ENCODE assay signal across 16 cellular contexts in the genomic region with DNA sequence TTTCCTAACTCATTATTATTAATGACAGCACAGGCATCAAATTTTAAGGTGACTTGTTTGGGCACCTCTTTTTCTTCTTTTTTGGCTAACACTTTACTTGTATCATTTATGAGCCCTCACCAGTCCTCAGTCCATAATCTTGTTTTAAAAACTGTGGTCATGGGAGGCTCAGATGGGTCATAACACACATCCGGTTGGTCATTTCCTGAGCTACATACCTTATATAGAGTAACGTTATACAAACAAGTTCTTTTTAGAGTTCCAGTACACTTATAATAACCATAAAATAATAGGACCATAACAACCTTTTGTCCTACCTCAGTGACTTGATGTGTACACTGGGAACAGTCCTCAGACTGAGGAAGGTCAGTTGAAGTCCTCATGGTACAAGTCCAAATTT. TPM values are rescaled to one million over a fixed set of nuclear protein-coding genes. Genes with fewer than 3 reads are reported as not detected.
A peak's percentile ranks its signal among the peaks of the same experiment; 100 is the strongest.
DNase-seq lines count a peak whose midpoint lies in the region; ATAC-seq, FAIRE-seq and TF ChIP-seq lines count a peak whose summit lies in the region.
"Had no signal": no experiment of that assay in that cellular context is flagged by ENCODE, and none has a peak within 500 bp of the region (broad histone marks: within the 10 kb centered on the region; RNA-seq: fewer than 3 reads in every experiment).

No MANE protein-coding gene starts in this region.

- no peaks in the 10 kb centered on the region for H3K27me3 ChIP-seq in endothelial cell of umbilical vein (ENCODE audit: control insufficient read depth in 2 of 2, insufficient read depth in 2 of 2, low read length in 2 of 2)

- no peaks in the 10 kb centered on the region for H3K27me3 Mint-ChIP-seq in type B pancreatic cell
- no peaks in the 10 kb centered on the region for H3K27me3 Mint-ChIP-seq in stimulated activated memory B cell treated with anti-CD40 and anti-IgM and Interleukin-4, amounts not matched to agents 10 μg/mL and 1 μg/mL and 100 μg/mL, for 72 hours
- H3K27me3 Mint-ChIP-seq: CD4-positive, CD25-positive, alpha-beta regulatory T cell had no signal

- intact Hi-C loops in endothelial cell of umbilical vein (cut with micrococcal nuclease): no loop called here

- no peaks in the 10 kb centered on the region for H3K36me3 ChIP-seq in endothelial cell of umbilical vein (ENCODE audit: control insufficient read depth in 2 of 2, extremely low read depth in 1 of 2, insufficient read depth in 2 of 2, low read length in 2 of 2)
- H3K36me3 ChIP-seq: BLaER1 treated with 17β-estradiol and CSF1 and Interleukin-3, amounts not matched to agents 10 nM and 100 nM; HAP-1 had no signal

- H3K27ac Mint-ChIP-seq in type B pancreatic cell: peak overlapping the region; percentile 82
- no peak overlapping the region for H3K27ac Mint-ChIP-seq in stimulated activated memory B cell treated with anti-CD40 and anti-IgM and Interleukin-4, amounts not matched to agents 10 μg/mL and 1 μg/mL and 100 μg/mL, for 72 hours
- H3K27ac Mint-ChIP-seq: CD4-positive, CD25-positive, alpha-beta regulatory T cell; HFFc6 had no signal

- peak overlapping the region; percentile 9 for H3K9ac ChIP-seq in endothelial cell of umbilical vein (replicated peaks; ENCODE audit: extremely low read depth, insufficient read depth, low read length)
- H3K9ac ChIP-seq: BLaER1 treated with 17β-estradiol and CSF1 and Interleukin-3, amounts not matched to agents 10 nM and 100 nM had no signal

- H3K9me3 ChIP-seq in endothelial cell of umbilical vein (replicated peaks; ENCODE audit: control insufficient read depth, insufficient read depth, low read length): no peaks in the 10 kb centered on the region
- H3K9me3 ChIP-seq: HAP-1 had no signal

- POLR2A ChIA-PET in endothelial cell of umbilical vein (lab: Charles Lee): no interaction called here

- peak; percentile 76 for FAIRE-seq in endothelial cell of umbilical vein (lab: Jason Lieb, UNC)
- FAIRE-seq: GM12891, H1, K562 had no signal

- no peak overlapping the region for H3K4me3 ChIP-seq in endothelial cell of umbilical vein (replicated peaks in 1 of 3; ENCODE audit: insufficient read depth in 1 of 3, low read depth in 1 of 3, low read length in 3 of 3)
- H3K4me3 ChIP-seq: BLaER1 treated with 17β-estradiol and CSF1 and Interleukin-3, amounts not matched to agents 10 nM and 100 nM; HAP-1; K562 had no signal

- H3K79me2 ChIP-seq in endothelial cell of umbilical vein (ENCODE audit: control insufficient read depth, insufficient read depth, low read length): no peaks in the 10 kb centered on the region

- H3K9me1 ChIP-seq in endothelial cell of umbilical vein (replicated peaks; ENCODE audit: control insufficient read depth, extremely low read depth, insufficient read depth, low read length): no peaks in the 10 kb centered on the region

- peaks cover 28% of the 10 kb centered on the region for H3K4me1 ChIP-seq in endothelial cell of umbilical vein (ENCODE audit: control insufficient read depth, extremely low read depth, insufficient read depth, low read length)
- H3K4me1 ChIP-seq: BLaER1 treated with 17β-estradiol and CSF1 and Interleukin-3, amounts not matched to agents 10 nM and 100 nM; HAP-1 had no signal

- H3K9me3 Mint-ChIP-seq in type B pancreatic cell: peaks cover 9% of the 10 kb centered on the region
- H3K9me3 Mint-ChIP-seq in stimulated activated memory B cell treated with anti-CD40 and anti-IgM and Interleukin-4, amounts not matched to agents 10 μg/mL and 1 μg/mL and 100 μg/mL, for 72 hours: peaks cover 6% of the 10 kb centered on the region
- H3K9me3 Mint-ChIP-seq: HFFc6 had no signal

- H2AFZ ChIP-seq in endothelial cell of umbilical vein (ENCODE audit: low read depth, low read length): no peak overlapping the region

- dilution Hi-C loops in endothelial cell of umbilical vein (cut with MboI; ENCODE audit: extremely low pct_ligation_motif_present, low sequenced_read_pairs): no loop called here

- H3K4me2 ChIP-seq in endothelial cell of umbilical vein (ENCODE audit: insufficient read depth, low read length): peak overlapping the region; percentile 62
- H3K4me2 ChIP-seq: BLaER1 treated with 17β-estradiol and CSF1 and Interleukin-3, amounts not matched to agents 10 nM and 100 nM had no signal

- TF ChIP-seq CTCF in endothelial cell of umbilical vein (IDR thresholded peaks at IDR 0.05; ENCODE audit: extremely low read depth in 1 of 2, insufficient read depth in 1 of 2, low read depth in 1 of 2, low read length in 2 of 2) (no peak), type B pancreatic cell (conservative IDR thresholded peaks at IDR 0.05) (no peak)

- H4K20me1 ChIP-seq in endothelial cell of umbilical vein (replicated peaks; ENCODE audit: control insufficient read depth, extremely low read depth, insufficient read depth, low read length): no peaks in the 10 kb centered on the region
- H4K20me1 ChIP-seq: BLaER1 treated with 17β-estradiol and CSF1 and Interleukin-3, amounts not matched to agents 10 nM and 100 nM had no signal

- BruUV-seq in endothelial cell of umbilical vein (replicated peaks; lab: Mats Ljungman, UMichigan): no TSS peak

- TF ChIP-seq POLR2A in endothelial cell of umbilical vein (IDR thresholded peaks at IDR 0.05; ENCODE audit: low read depth, low read length): no peak

- ATAC-seq in stimulated activated memory B cell treated with anti-CD40 and anti-IgM and Interleukin-4, amounts not matched to agents 10 μg/mL and 1 μg/mL and 100 μg/mL, for 72 hours: no peak
- no peak for ATAC-seq in GM18909 (IDR thresholded peaks at IDR 0.05; ENCODE audit: poor library complexity, unreplicated experiment)
- ATAC-seq: K562 had no signal

- peaks cover 10% of the 10 kb centered on the region for H3K4me1 Mint-ChIP-seq in type B pancreatic cell (ENCODE audit: unreplicated experiment)
- no peaks in the 10 kb centered on the region for H3K4me1 Mint-ChIP-seq in stimulated activated memory B cell treated with anti-CD40 and anti-IgM and Interleukin-4, amounts not matched to agents 10 μg/mL and 1 μg/mL and 100 μg/mL, for 72 hours
- H3K4me1 Mint-ChIP-seq: CD4-positive, CD25-positive, alpha-beta regulatory T cell had no signal

- no peak overlapping the region for H3K4me3 Mint-ChIP-seq in type B pancreatic cell
- no peak overlapping the region for H3K4me3 Mint-ChIP-seq in stimulated activated memory B cell treated with anti-CD40 and anti-IgM and Interleukin-4, amounts not matched to agents 10 μg/mL and 1 μg/mL and 100 μg/mL, for 72 hours
- H3K4me3 Mint-ChIP-seq: CD4-positive, CD25-positive, alpha-beta regulatory T cell; HFFc6 had no signal

- peaks cover 10% of the 10 kb centered on the region for H3K36me3 Mint-ChIP-seq in type B pancreatic cell
- no peaks in the 10 kb centered on the region for H3K36me3 Mint-ChIP-seq in stimulated activated memory B cell treated with anti-CD40 and anti-IgM and Interleukin-4, amounts not matched to agents 10 μg/mL and 1 μg/mL and 100 μg/mL, for 72 hours
- H3K36me3 Mint-ChIP-seq: CD4-positive, CD25-positive, alpha-beta regulatory T cell had no signal

- H3K27ac ChIP-seq in endothelial cell of umbilical vein (ENCODE audit: insufficient read depth, low read depth, low read length): peak overlapping the region; percentile 87
- H3K27ac ChIP-seq: BLaER1 treated with 17β-estradiol and CSF1 and Interleukin-3, amounts not matched to agents 10 nM and 100 nM had no signal

- DNase-seq in ELR (ENCODE audit: low read depth): peak; percentile 48
- peak; percentile 23 for DNase-seq in NCI-H226
- peak; percentile 59 for DNase-seq in endothelial cell of umbilical vein (ENCODE audit: low read depth, low spot score)
- DNase-seq in type B pancreatic cell (ENCODE audit: extremely low spot score, unreplicated experiment): no peak
- no peak for DNase-seq in NCI-H1417 treated with DMSO at 0.1 percent for 48 hours (lab: John Stamatoyannopoulos, UW)
- DNase-seq: 8988T; CD4-positive, CD25-positive, alpha-beta regulatory T cell; DMS53; HFFc6 had no signal

- CTCF ChIA-PET in endothelial cell of umbilical vein (lab: Charles Lee): no interaction called here

TF ChIP-seq in endothelial cell of umbilical vein, 7 proteins besides CTCF, POLR2A, EP300 and RAD21:
- TF ChIP-seq FOS (IDR thresholded peaks at IDR 0.05; ENCODE audit: borderline replicate concordance, insufficient read depth, low read length) (peak; percentile 19), JUN (IDR thresholded peaks at IDR 0.05; ENCODE audit: borderline replicate concordance, insufficient read depth, insufficient read length, low read depth) (peak; percentile 44), GATA2 (IDR thresholded peaks at IDR 0.05; ENCODE audit: insufficient read depth, insufficient read length, low read depth, low read length) (no peak)

RNA-seq across cellular contexts. Expression of a gene that starts 21.1 kb away (rescaled TPM):
- total RNA-seq in endothelial cell of umbilical vein: 305 and 329 TPM in 2 replicates
- 85.0 and 120 TPM in 2 replicates for polyA plus RNA-seq in endothelial cell of umbilical vein
- polyA plus RNA-seq in endothelial cell of umbilical vein (2011; cell fraction: cytosol; rRNA removed): 172 and 187 TPM in 2 replicates
- 156 and 211 TPM in 2 replicates for polyA plus RNA-seq in endothelial cell of umbilical vein (2011; cell fraction: nucleus; rRNA removed)
- 277 and 383 TPM in 2 replicates for polyA plus RNA-seq in endothelial cell of umbilical vein (2012)
- 147 and 150 TPM in 2 replicates for polyA minus RNA-seq in endothelial cell of umbilical vein
- 63.9 TPM for polyA minus RNA-seq in endothelial cell of umbilical vein (2011; cell fraction: cytosol; rRNA and poly(A)+ RNA removed)
- polyA minus RNA-seq in endothelial cell of umbilical vein (2011; cell fraction: nucleus; rRNA and poly(A)+ RNA removed): 76.7 and 125 TPM in 2 replicates
- 197 and 481 TPM in 2 replicates for total RNA-seq in type B pancreatic cell (ENCODE audit: low replicate concordance)

Comparison
In these comparisons a context has a peak if more than half of its experiments do, and no peak if none do; other contexts are left out.
1. DNase-seq: peak in ELR (single experiment), NCI-H226 (single experiment) and endothelial cell of umbilical vein (single experiment); none in type B pancreatic cell (single experiment) and NCI-H1417 treated with DMSO at 0.1 percent for 48 hours (single experiment).